8 cellular contexts compared by ENCODE assay signal in the genomic region with DNA sequence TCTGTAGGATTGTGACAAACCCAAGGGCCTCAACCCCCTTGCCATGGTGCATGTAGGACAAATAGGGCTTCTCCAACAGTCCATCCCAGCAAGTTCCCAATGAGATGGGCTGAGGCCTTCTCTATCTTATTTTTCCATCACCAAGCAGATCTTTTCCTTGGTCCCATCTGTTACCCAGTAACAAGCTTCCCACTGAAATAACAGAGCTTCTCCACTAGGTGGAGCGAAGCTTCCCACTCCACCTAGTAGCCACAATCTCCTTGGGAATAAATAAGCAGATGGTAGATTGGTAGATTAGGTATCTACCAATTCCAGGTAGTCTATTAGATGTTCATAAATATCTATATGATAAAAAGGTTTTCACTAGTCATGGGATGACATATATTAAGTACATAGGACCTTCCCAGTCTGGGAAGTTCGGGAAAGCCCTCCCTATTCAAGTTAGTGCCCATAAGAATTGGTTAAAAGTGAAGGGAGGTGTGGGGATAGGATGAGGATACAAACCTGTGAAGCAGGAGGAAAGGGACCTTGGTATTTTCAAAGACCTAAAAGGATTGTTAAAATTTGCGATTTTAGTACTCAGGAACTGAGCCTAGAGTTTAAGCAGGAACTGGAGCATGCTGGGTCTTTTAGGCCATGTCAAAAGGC.
DNase-seq lines count a peak whose midpoint lies in the region; ATAC-seq and TF ChIP-seq lines count a peak whose summit lies in the region.

No MANE protein-coding gene starts in this region.

- DNase-seq in AG20443 (ENCODE audit: low spot score): peak; percentile 48
- DNase-seq in germinal center (ENCODE audit: low spot score): peak; percentile 8
- no peak for DNase-seq in activated CD8-positive, alpha-beta memory T cell treated with anti-CD3 and anti-CD28 coated beads, Interleukin-2, amount 50 U/mL, for 4 hours
- DNase-seq in stimulated activated CD4-positive, alpha-beta T cell treated with anti-CD3 and anti-CD28 coated beads, Interleukin-12 subunit alpha, Interleukin-12 subunit beta, amount 100 ng/mL, for 4 hours: no peak

- ATAC-seq in GM18909 (IDR thresholded peaks at IDR 0.05; ENCODE audit: poor library complexity, unreplicated experiment): peak; percentile 44
- ATAC-seq in HG02973 (IDR thresholded peaks at IDR 0.05; ENCODE audit: unreplicated experiment): no peak
- ATAC-seq in HG03469 (IDR thresholded peaks at IDR 0.05; ENCODE audit: unreplicated experiment): no peak

- no peaks in the 10 kb centered on the region for H3K9me3 ChIP-seq in OCI-LY3 (ENCODE audit: insufficient read depth, low read length)

- no peaks in the 10 kb centered on the region for H3K4me1 ChIP-seq in OCI-LY3 (ENCODE audit: low read length)

- H3K27me3 ChIP-seq in OCI-LY3 (ENCODE audit: low read depth, low read length): peaks cover 7% of the 10 kb centered on the region; the same call in 1 of the 2 replicates

- H3K79me2 ChIP-seq in OCI-LY3 (ENCODE audit: low read length): no peaks in the 10 kb centered on the region

- no peak overlapping the region for H3K4me3 ChIP-seq in OCI-LY3 (ENCODE audit: low read length)

- H3K9ac ChIP-seq in OCI-LY3 (ENCODE audit: low read length): no peak overlapping the region

- TF ChIP-seq CTCF in OCI-LY3 (IDR thresholded peaks at IDR 0.05; ENCODE audit: low read depth, low read length): peak; percentile 54

- H2AFZ ChIP-seq in OCI-LY3 (ENCODE audit: low read depth, low read length): no peak overlapping the region

- H3K27ac ChIP-seq in OCI-LY3 (ENCODE audit: low read length): no peak overlapping the region

- H4K20me1 ChIP-seq in OCI-LY3 (ENCODE audit: insufficient read depth, low read length): no peaks in the 10 kb centered on the region

- H3K4me2 ChIP-seq in OCI-LY3 (ENCODE audit: low read length): no peak overlapping the region

- no peaks in the 10 kb centered on the region for H3K36me3 ChIP-seq in OCI-LY3 (replicated peaks; ENCODE audit: low read depth, low read length)

Comparison
In these comparisons a context has a peak if more than half of its experiments do, and no peak if none do; other contexts are left out.
1. DNase-seq: peak in AG20443 (single experiment) and germinal center (single experiment); none in activated CD8-positive, alpha-beta memory T cell treated with anti-CD3 and anti-CD28 coated beads, Interleukin-2, amount 50 U/mL, for 4 hours (single experiment) and stimulated activated CD4-positive, alpha-beta T cell treated with anti-CD3 and anti-CD28 coated beads, Interleukin-12 subunit alpha, Interleukin-12 subunit beta, amount 100 ng/mL, for 4 hours (single experiment).